22 cellular contexts compared by ENCODE assay signal in genomic region chr5:135822286-135822685, GRCh38. TPM values are rescaled to one million over a fixed set of nuclear protein-coding genes. Genes with fewer than 3 reads are reported as not detected.
DNase-seq lines count a peak whose midpoint lies in the region; ATAC-seq, FAIRE-seq and TF ChIP-seq lines count a peak whose summit lies in the region.
"Had no signal": no experiment of that assay in that cellular context is flagged by ENCODE, and none has a peak within 500 bp of the region (broad histone marks: within the 10 kb centered on the region; RNA-seq: fewer than 3 reads in every experiment).

No MANE protein-coding gene starts in this region.

- H2BK5ac ChIP-seq in H1 (ENCODE audit: low read depth, low read length) = peak overlapping the region; percentile 81; the same call in 1 of the 2 replicates

- H4K91ac ChIP-seq in H1 (replicated peaks; ENCODE audit: insufficient read length, low read length) = no peak overlapping the region

- H4K5ac ChIP-seq in H1 (ENCODE audit: insufficient read length, low read depth, low read length) = no peak overlapping the region

- H3K79me1 ChIP-seq in H1 (ENCODE audit: low read depth, low read length) = no peaks in the 10 kb centered on the region

- H2BK12ac ChIP-seq in H1 (ENCODE audit: low read depth, low read length) = peak overlapping the region; percentile 76; the same call in 1 of the 2 replicates

- TF ChIP-seq POLR2A in H1 (IDR thresholded peaks at IDR 0.05; ENCODE audit: control extremely low read depth in 1 of 2, low read depth in 2 of 2, low read length in 2 of 2) = no peak

- no peak overlapping the region for H4K8ac ChIP-seq in H1 (ENCODE audit: extremely low read depth, insufficient read depth, low read length)

- H3K9ac ChIP-seq in H1 (replicated peaks in 1 of 4; ENCODE audit: extremely low read depth in 1 of 4, low read depth in 3 of 4, low read length in 3 of 4) = no peak overlapping the region

- ATAC-seq in GM18868 (IDR thresholded peaks at IDR 0.05; ENCODE audit: unreplicated experiment) (no peak), GM19351 (IDR thresholded peaks at IDR 0.05; ENCODE audit: unreplicated experiment) (no peak), HG03135 (IDR thresholded peaks at IDR 0.05; ENCODE audit: unreplicated experiment) (no peak)
- ATAC-seq: Panc1 had no signal

- no peak overlapping the region for H2BK15ac ChIP-seq in H1 (ENCODE audit: low read length)

- POLR2A ChIA-PET in H1 (lab: Charles Lee; ENCODE audit: partially characterized antibody) = no interaction called here

- no peaks in the 10 kb centered on the region for H4K20me1 ChIP-seq in H1 (replicated peaks in 1 of 2; ENCODE audit: control insufficient read depth in 1 of 2, insufficient read depth in 2 of 2, low read length in 2 of 2)

- no peaks in the 10 kb centered on the region for H3K79me2 ChIP-seq in H1 (ENCODE audit: control insufficient read depth in 1 of 2, insufficient read depth in 2 of 2, low read length in 2 of 2)

- peak overlapping the region; percentile 47; the same call in 1 of the 2 replicates for H2AK5ac ChIP-seq in H1 (ENCODE audit: low read depth, low read length)

- no peak overlapping the region for H2BK120ac ChIP-seq in H1 (replicated peaks; ENCODE audit: low read depth, low read length)

- H3K4ac ChIP-seq in H1 (replicated peaks; ENCODE audit: insufficient read length, low read depth, low read length) = no peak overlapping the region

- H3K56ac ChIP-seq in H1 (replicated peaks; ENCODE audit: insufficient read length, low read depth, low read length) = no peak overlapping the region

- CTCF ChIA-PET in H1 (lab: Charles Lee; ENCODE audit: partially characterized antibody) = interaction anchor here (0.8 to 4.9 kb wide), 10 partner anchors 8 to 365 kb away, joined by 3 to 28 read pairs (median 4); partner anchors contain the start of gene SLC25A48

- no peak overlapping the region for H3K27ac ChIP-seq in H1 (ENCODE audit: low read depth, low read length)
- H3K27ac ChIP-seq: RWPE1 had no signal

- no peak overlapping the region for H2BK20ac ChIP-seq in H1 (ENCODE audit: low read length)

- H3K36me3 ChIP-seq in H1 (ENCODE audit: control insufficient read depth in 2 of 4, insufficient read depth in 4 of 4, low read length in 3 of 4) = no peaks in the 10 kb centered on the region; a peak in 1 of 8 replicates
- H3K36me3 ChIP-seq: BE2C had no signal

- no peak overlapping the region for H3K4me3 ChIP-seq in H1 (ENCODE audit: extremely low read depth in 1 of 4, insufficient read depth in 2 of 4, low read depth in 3 of 4, low read length in 4 of 4)
- H3K4me3 ChIP-seq: GM23338 had no signal

- DNase-seq in NCI-H146 (lab: John Stamatoyannopoulos, UW) (peak; percentile 37), NCI-H146 treated with DMSO at 0.1 percent for 48 hours (lab: John Stamatoyannopoulos, UW; ENCODE audit: unreplicated experiment) (no peak), NCI-H69 (lab: John Stamatoyannopoulos, UW) (peak; percentile 57), H1 (ENCODE audit: low read depth in 1 of 2, low spot score in 2 of 2) (no peak), NCI-H1436 (lab: John Stamatoyannopoulos, UW) (no peak)
- DNase-seq: 8988T; ACHN; BE2C; CD4-positive, alpha-beta T cell; HCEC 1CT; Kasumi-1; NCI-H446 treated with DMSO at 0.1 percent for 48 hours had no signal

- no peak for FAIRE-seq in H1 (lab: Jason Lieb, UNC)
- FAIRE-seq: D721Med, G401.6 had no signal

- TF ChIP-seq EP300 in H1 (IDR thresholded peaks at IDR 0.05; ENCODE audit: borderline replicate concordance in 1 of 2, low read depth in 2 of 2, low read length in 2 of 2) = no peak

- H3K27me3 ChIP-seq in H1 (replicated peaks in 1 of 4; ENCODE audit: control insufficient read depth in 3 of 4, extremely low read depth in 1 of 4, insufficient read depth in 3 of 4, low read length in 3 of 4) = no peaks in the 10 kb centered on the region
- H3K27me3 ChIP-seq: BE2C had no signal

- H2AFZ ChIP-seq in H1 (ENCODE audit: low read length) = no peak overlapping the region
- H2AFZ ChIP-seq: GM23338 had no signal

- no peak overlapping the region for H3K4me2 ChIP-seq in H1 (ENCODE audit: insufficient read depth in 1 of 2, low read depth in 2 of 2, low read length in 2 of 2)
- H3K4me2 ChIP-seq: GM23338 had no signal

- H3K14ac ChIP-seq in H1 (ENCODE audit: insufficient read length) = no peak overlapping the region

- no peaks in the 10 kb centered on the region for H3K23me2 ChIP-seq in H1 (ENCODE audit: low read depth, low read length)

- peaks cover 0 to 11% (median 3%) of the 10 kb centered on the region in 4 experiments; a peak in 3 of 7 replicates for H3K4me1 ChIP-seq in H1 (replicated peaks in 1 of 4; ENCODE audit: control insufficient read depth in 3 of 4, insufficient read depth in 4 of 4, low read length in 3 of 4)
- H3K4me1 ChIP-seq: BE2C had no signal

- peak overlapping the region; percentile 62; the same call in 1 of the 2 replicates for H3K18ac ChIP-seq in H1 (ENCODE audit: extremely low read depth, low read length)

- 96% methylated on average over 2 of the region's 2 CpGs; no CpG with 5 or more reads in 1 of the 2 experiments for WGBS in H1 (ENCODE audit: extremely low coverage in 1 of 2, insufficient coverage in 1 of 2, insufficient read length in 1 of 2, insufficient replicate concordance in 2 of 2, low coverage in 1 of 2, low lambda C conversion rate in 2 of 2, missing lambda C conversion rate in 1 of 2), 2 experiments

- H3K9me3 ChIP-seq in H1 (ENCODE audit: insufficient read depth in 2 of 2, low read depth in 1 of 2, low read length in 1 of 2) = no peaks in the 10 kb centered on the region
- H3K9me3 ChIP-seq: BE2C had no signal

- no peak for TF ChIP-seq CTCF in H1 (IDR thresholded peaks at IDR 0.05; ENCODE audit: control extremely low read depth in 1 of 3, insufficient read depth in 1 of 3, low read depth in 1 of 3, low read length in 3 of 3)

- TF ChIP-seq RAD21 in H1 (IDR thresholded peaks at IDR 0.05 in 1 of 2, conservative IDR thresholded peaks at IDR 0.05 in 1 of 2; ENCODE audit: low read depth in 2 of 2, low read length in 2 of 2) = no peak

- no peak overlapping the region for H3K23ac ChIP-seq in H1 (ENCODE audit: insufficient read length)

TF ChIP-seq in H1, 55 proteins besides CTCF, POLR2A, EP300 and RAD21:
- TF ChIP-seq POU5F1 (IDR thresholded peaks at IDR 0.05; ENCODE audit: low read depth, low read length) (no peak), PHF8 (conservative IDR thresholded peaks at IDR 0.05; ENCODE audit: low read depth, low read length) (no peak), NANOG (IDR thresholded peaks at IDR 0.05; ENCODE audit: insufficient read depth, low read depth, low read length, poor library complexity, severe bottlenecking) (no peak), MAFK (IDR thresholded peaks at IDR 0.05; ENCODE audit: low read depth, low read length) (no peak), HDAC2 (IDR thresholded peaks at IDR 0.05; ENCODE audit: borderline replicate concordance in 1 of 2, low read depth in 2 of 2, low read length in 2 of 2) (no peak), CEBPB (IDR thresholded peaks at IDR 0.05; ENCODE audit: low read depth, low read length) (peak; percentile 49; the same call in 1 of the 2 replicates)
TF ChIP-seq in H1: peak in this region for 1.

RNA-seq across cellular contexts. Expression of gene SLC25A48, which starts 12.2 kb away (rescaled TPM):
- 1.8 TPM in 2 replicates for total RNA-seq in H1 (2021; fragmentation: NEBNext Ultra II Directional; extraction: Animal tissue kit (Norgen Biotek cat#: 25700))
- polyA plus RNA-seq in H1 (2011; rRNA removed) = 1.3 and 1.4 TPM in 2 replicates
- polyA plus RNA-seq in H1 (2011; cell fraction: cytosol; rRNA removed) = 1.1 TPM
- polyA plus RNA-seq in H1 (2011; cell fraction: nucleus; rRNA removed) = 1.7 TPM
- polyA plus RNA-seq in H1 (2012, experiment 1 of 2) = 0.52 to 1.9 TPM (median 1.2 TPM) in 4 replicates
- polyA plus RNA-seq in H1 (2012, experiment 2 of 2) = 0.96 TPM
- 1.1 TPM for polyA plus RNA-seq in H1 (2013, experiment 1 of 2)
- polyA plus RNA-seq in H1 (2013, experiment 2 of 2) = 1.0 TPM
- polyA minus RNA-seq in H1 (2011; rRNA and poly(A)+ RNA removed) = 0.88 and 1.00 TPM in 2 replicates
- not detected for polyA minus RNA-seq in H1 (2011; cell fraction: cytosol; rRNA and poly(A)+ RNA removed)
- polyA minus RNA-seq in H1 (2011; cell fraction: nucleus; rRNA and poly(A)+ RNA removed) = 1.6 TPM
- total RNA-seq: CD4-positive, alpha-beta T cell; M059J; OCI-LY7 had no signal

Comparison
In these comparisons a context has a peak if more than half of its experiments do, and no peak if none do; other contexts are left out.
1. DNase-seq: peak in NCI-H146 (single experiment) and NCI-H69 (single experiment); none in NCI-H146 treated with DMSO at 0.1 percent for 48 hours (single experiment), H1 (0 of 2) and NCI-H1436 (single experiment).